In the genomic region with DNA sequence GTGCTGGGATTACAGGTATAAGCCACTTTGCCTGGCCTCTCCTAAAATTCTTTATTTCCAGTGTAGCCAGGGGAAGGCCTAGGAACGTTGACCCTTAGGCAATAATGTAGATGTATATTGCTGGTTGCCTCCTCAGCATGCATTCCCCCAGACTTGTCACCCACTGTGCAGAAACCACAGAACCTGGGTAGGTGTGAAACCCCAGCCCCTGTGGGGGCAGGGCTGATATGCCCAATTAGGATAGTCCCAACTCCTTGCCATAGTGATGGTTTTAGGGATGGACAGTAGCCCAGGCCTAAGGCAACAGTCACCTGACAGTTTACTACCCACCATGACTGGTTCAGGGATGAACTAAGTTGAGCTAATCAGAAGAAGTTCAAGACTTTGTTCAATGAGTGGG, we compare ENCODE assay signal across 28 cellular contexts. TPM values are rescaled to one million over a fixed set of nuclear protein-coding genes. Genes with fewer than 3 reads are reported as not detected.
DNase-seq lines count a peak whose midpoint lies in the region; ATAC-seq, FAIRE-seq and TF ChIP-seq lines count a peak whose summit lies in the region.
"Had no signal": no experiment of that assay in that cellular context is flagged by ENCODE, and none has a peak within 500 bp of the region (broad histone marks: within the 10 kb centered on the region; RNA-seq: fewer than 3 reads in every experiment).

No MANE protein-coding gene starts in this region.

- H4K91ac ChIP-seq in mesenchymal stem cell (ENCODE audit: low read length) (peak overlapping the region; percentile 23), H9 (ENCODE audit: insufficient read length, low read depth, low read length) (no peak overlapping the region)

- H3K4me1 Mint-ChIP-seq in H9: peaks cover 20 to 29% of the 10 kb centered on the region in 2 experiments

- H3K18ac ChIP-seq in mesenchymal stem cell (ENCODE audit: low read depth in 1 of 2, low read length in 2 of 2): no peak overlapping the region
- H3K18ac ChIP-seq in H9 (ENCODE audit: insufficient read length, low read depth, low read length): no peak overlapping the region

- no peak overlapping the region for H3K4me2 ChIP-seq in GM12878 (ENCODE audit: control insufficient read depth, insufficient read depth)
- no peak overlapping the region for H3K4me2 ChIP-seq in mesenchymal stem cell (ENCODE audit: low read length, poor library complexity, severe bottlenecking)
- H3K4me2 ChIP-seq in H9 (ENCODE audit: insufficient read depth, insufficient read length, low read length): no peak overlapping the region

- H3K36me3 ChIP-seq in GM12878 (ENCODE audit: control insufficient read depth in 2 of 2, insufficient read depth in 2 of 2, low read length in 1 of 2) (no peaks in the 10 kb centered on the region), mesenchymal stem cell (ENCODE audit: control insufficient read depth in 1 of 2, insufficient read depth in 2 of 2, low read depth in 1 of 2, low read length in 2 of 2) (no peaks in the 10 kb centered on the region), suprapubic skin (no peaks in the 10 kb centered on the region)
- H3K36me3 ChIP-seq: Peyer's patch had no signal

- H4K20me1 ChIP-seq in GM12878 (ENCODE audit: control insufficient read depth, insufficient read depth) (no peaks in the 10 kb centered on the region), H9 (ENCODE audit: control insufficient read depth, insufficient read depth, insufficient read length) (no peaks in the 10 kb centered on the region)

- peaks cover 0 to 4% (median 0%) of the 10 kb centered on the region in 3 experiments; a peak in 2 of 7 replicates for H3K36me3 Mint-ChIP-seq in H9 (ENCODE audit: insufficient read depth in 1 of 3, low read depth in 3 of 3)

- H2BK12ac ChIP-seq in mesenchymal stem cell (ENCODE audit: low read length in 2 of 2): no peak overlapping the region
- H2BK12ac ChIP-seq in H9 (ENCODE audit: insufficient read length, low read depth, low read length): no peak overlapping the region

- TF ChIP-seq EP300 in GM12878 (IDR thresholded peaks at IDR 0.05; ENCODE audit: borderline replicate concordance in 1 of 2, control insufficient read depth in 1 of 2, low read depth in 2 of 2, low read length in 2 of 2) (no peak), suprapubic skin (IDR thresholded peaks at IDR 0.05) (no peak)

- H3K27ac ChIP-seq in GM12878 (ENCODE audit: control insufficient read depth, insufficient read depth) (no peak overlapping the region), mesenchymal stem cell (ENCODE audit: low read length, poor library complexity, severe bottlenecking) (no peak overlapping the region), suprapubic skin (peak overlapping the region; percentile 77), H9 (ENCODE audit: insufficient read length, low read depth, low read length) (no peak overlapping the region)
- H3K27ac ChIP-seq: 22Rv1, SJCRH30 had no signal

- no peaks in the 10 kb centered on the region for H3K9me3 Mint-ChIP-seq in H9

- H2BK15ac ChIP-seq in mesenchymal stem cell (ENCODE audit: low read depth, poor library complexity, severe bottlenecking) (no peak overlapping the region), H9 (ENCODE audit: low read depth, low read length) (no peak overlapping the region)

- intact Hi-C loops in GM12878 (cut with micrococcal nuclease; ENCODE audit: unreplicated experiment): no loop called here

- H2BK5ac ChIP-seq in mesenchymal stem cell (ENCODE audit: low read depth, low read length, poor library complexity, severe bottlenecking): no peak overlapping the region
- no peak overlapping the region for H2BK5ac ChIP-seq in H9 (ENCODE audit: insufficient read length, low read length)

- no peak for FAIRE-seq in GM12878 (lab: Jason Lieb, UNC)
- FAIRE-seq: H54 had no signal

- no peak overlapping the region for H3K4me3 Mint-ChIP-seq in H9

- H3K79me2 ChIP-seq in GM12878 (ENCODE audit: control insufficient read depth, insufficient read depth, low read length) (peaks cover 4% of the 10 kb centered on the region), H9 (ENCODE audit: insufficient read depth, low read length) (no peaks in the 10 kb centered on the region; the same call in 1 of the 2 replicates)

- no peaks in the 10 kb centered on the region for H3K27me3 ChIP-seq in GM12878 (replicated peaks in 1 of 2; ENCODE audit: control insufficient read depth in 2 of 2, insufficient read depth in 2 of 2, low read length in 1 of 2)
- no peaks in the 10 kb centered on the region for H3K27me3 ChIP-seq in mesenchymal stem cell (ENCODE audit: control insufficient read depth in 1 of 2, insufficient read depth in 1 of 2, low read length in 2 of 2)
- no peaks in the 10 kb centered on the region for H3K27me3 ChIP-seq in suprapubic skin
- H3K27me3 ChIP-seq in H9 (ENCODE audit: insufficient read depth, low read length): no peaks in the 10 kb centered on the region
- H3K27me3 ChIP-seq: Peyer's patch, SJCRH30 had no signal

- no peak overlapping the region for H3K23ac ChIP-seq in mesenchymal stem cell (ENCODE audit: low read length in 2 of 2)
- H3K23ac ChIP-seq in H9 (ENCODE audit: insufficient read length, low read depth, low read length): no peak overlapping the region

- no peak overlapping the region for H3K56ac ChIP-seq in H9 (ENCODE audit: insufficient read length, low read depth, low read length)

- H3K4ac ChIP-seq in mesenchymal stem cell (ENCODE audit: low read depth in 1 of 2, low read length in 2 of 2): no peak overlapping the region
- H3K4ac ChIP-seq in H9 (ENCODE audit: low read depth, low read length): no peak overlapping the region

- H2AK5ac ChIP-seq in mesenchymal stem cell (ENCODE audit: low read length, severe bottlenecking) (no peak overlapping the region), H9 (ENCODE audit: insufficient read length, low read length) (no peak overlapping the region)

- H3K4me3 ChIP-seq in GM12878 (no peak overlapping the region), mesenchymal stem cell (ENCODE audit: insufficient read depth in 1 of 2, low read depth in 1 of 2, low read length in 2 of 2) (no peak overlapping the region), suprapubic skin (no peak overlapping the region)
- H3K4me3 ChIP-seq: Peyer's patch, SJCRH30 had no signal

- WGBS in GM12878 (ENCODE audit: insufficient coverage, insufficient replicate concordance, low lambda C conversion rate, missing lambda C conversion rate): 42% methylated on average over 1 of the region's 1 CpG
- WGBS in mesenchymal stem cell: no CpG with 5 or more reads among the region's 1 CpG
- 80% methylated on average over 1 of the region's 1 CpG for WGBS in suprapubic skin
- no CpG with 5 or more reads among the region's 1 CpG for WGBS in H9 (ENCODE audit: extremely low coverage, insufficient read length, low lambda C conversion rate)

- H3K14ac ChIP-seq in mesenchymal stem cell (ENCODE audit: low read length in 2 of 2): no peak overlapping the region
- H3K14ac ChIP-seq in H9 (ENCODE audit: insufficient read depth, low read length): no peak overlapping the region

- H3K79me1 ChIP-seq in mesenchymal stem cell (replicated peaks; ENCODE audit: low read length, poor library complexity, severe bottlenecking) (no peaks in the 10 kb centered on the region), H9 (ENCODE audit: insufficient read depth, low read depth, low read length, poor library complexity, severe bottlenecking) (no peaks in the 10 kb centered on the region)

- H2AFZ ChIP-seq in GM12878 (ENCODE audit: control insufficient read depth, low read depth, low read length) (no peak overlapping the region), mesenchymal stem cell (ENCODE audit: low read depth, low read length) (no peak overlapping the region), H9 (ENCODE audit: low read length) (no peak overlapping the region)

- H3T11ph ChIP-seq in H9 (ENCODE audit: low read length): no peak overlapping the region

- peaks cover 5% of the 10 kb centered on the region for H3K27me3 Mint-ChIP-seq in H9 (ENCODE audit: low read depth)
- H3K27me3 Mint-ChIP-seq: CD4-positive, CD25-positive, alpha-beta regulatory T cell had no signal

- H3K9ac ChIP-seq in GM12878 (ENCODE audit: control insufficient read depth, insufficient read depth, low read length) (no peak overlapping the region), mesenchymal stem cell (ENCODE audit: low read length) (no peak overlapping the region), H9 (ENCODE audit: extremely low read depth, insufficient read length, low read length) (no peak overlapping the region)

- BruUV-seq in GM12878 (replicated peaks; lab: Mats Ljungman, UMichigan): no TSS peak

- TF ChIP-seq CTCF in GM12878 (IDR thresholded peaks at IDR 0.05 in 2 of 3, conservative IDR thresholded peaks at IDR 0.05 in 1 of 3; ENCODE audit: control insufficient read depth in 2 of 3, extremely low read depth in 1 of 3, insufficient read depth in 1 of 3, low read depth in 3 of 3, low read length in 3 of 3) (no peak), suprapubic skin (IDR thresholded peaks at IDR 0.05) (no peak), H9 (conservative IDR thresholded peaks at IDR 0.05) (no peak)

- RAD21 ChIA-PET in GM12878 (lab: Charles Lee; ENCODE audit: unreplicated experiment): interaction anchor here (1.3 to 2.3 kb wide), 4 partner anchors 32 to 70 kb away, joined by 5 to 15 read pairs (median 6); no protein-coding TSS in a partner anchor

- H3K9me3 ChIP-seq in GM12878 (replicated peaks; ENCODE audit: control insufficient read depth, insufficient read depth, low read length) (no peaks in the 10 kb centered on the region; the same call in 2 of the 3 replicates), mesenchymal stem cell (ENCODE audit: control insufficient read depth, low read length) (no peaks in the 10 kb centered on the region), suprapubic skin (no peaks in the 10 kb centered on the region), H9 (ENCODE audit: control insufficient read depth, low read depth, low read length) (no peaks in the 10 kb centered on the region)
- H3K9me3 ChIP-seq: Peyer's patch, SJCRH30 had no signal

- POLR2A ChIA-PET in GM12878 (lab: Charles Lee): interaction anchor here (0.5 to 4.2 kb wide), 12 partner anchors 9 to 898 kb away, joined by 3 to 19 read pairs (median 3); no protein-coding TSS in a partner anchor

- TF ChIP-seq POLR2A in GM12878 (IDR thresholded peaks at IDR 0.05; ENCODE audit: low read depth, low read length): no peak
- TF ChIP-seq POLR2A in suprapubic skin (IDR thresholded peaks at IDR 0.05): no peak

- SMC1A ChIA-PET in GM12878 (lab: Charles Lee; ENCODE audit: uncharacterized antibody, unreplicated experiment): interaction anchor here (0.6 to 2.2 kb wide), 8 partner anchors 10 to 168 kb away, joined by 3 to 12 read pairs (median 5); no protein-coding TSS in a partner anchor

- peaks cover 44% of the 10 kb centered on the region for H3K4me1 ChIP-seq in GM12878 (ENCODE audit: control insufficient read depth, insufficient read depth, low read length)
- H3K4me1 ChIP-seq in mesenchymal stem cell (ENCODE audit: control insufficient read depth, insufficient read depth, low read depth, low read length): peaks cover 14% of the 10 kb centered on the region
- H3K4me1 ChIP-seq in suprapubic skin: peaks cover 40% of the 10 kb centered on the region
- no peaks in the 10 kb centered on the region for H3K4me1 ChIP-seq in H9 (ENCODE audit: insufficient read depth, low read length)

- CTCF ChIA-PET in GM12878 (lab: Yijun Ruan, JAX): interaction anchor here (1.0 to 1.9 kb wide), 4 partner anchors 10 to 114 kb away, joined by 4 to 6 read pairs (median 5); no protein-coding TSS in a partner anchor

- ATAC-seq in GM12878 (no peak), HG02759 (IDR thresholded peaks at IDR 0.05; ENCODE audit: unreplicated experiment) (no peak)

- no peak overlapping the region for H4K8ac ChIP-seq in mesenchymal stem cell (ENCODE audit: low read length)
- no peak overlapping the region for H4K8ac ChIP-seq in H9 (replicated peaks; ENCODE audit: insufficient read length, low read depth, low read length)

- in situ Hi-C loops in GM12878 (cut with MboI): no loop called here

- no peak overlapping the region for H4K5ac ChIP-seq in H9 (ENCODE audit: insufficient read length, low read depth, low read length)

- DNase-seq in NK-92 treated with Interleukin-12 subunit alpha and Interleukin-12 subunit beta, amount 100 ng/mL, for 24 hours (lab: John Stamatoyannopoulos, UW): peak; percentile 36
- no peak for DNase-seq in NK-92 (lab: John Stamatoyannopoulos, UW; ENCODE audit: unreplicated experiment)
- DNase-seq in GM12878 (ENCODE audit: low read depth, low spot score): no peak
- DNase-seq in mesenchymal stem cell: no peak
- no peak for DNase-seq in suprapubic skin (ENCODE audit: low spot score in 2 of 2)
- DNase-seq in SIG-M5 (lab: John Stamatoyannopoulos, UW): no peak
- no peak for DNase-seq in H9
- DNase-seq: ACHN; CD4-positive, CD25-positive, alpha-beta regulatory T cell; DMS53; KBM-7; MV-4-11; NCI-H1105; NCI-H1436 treated with DMSO at 0.1 percent for 48 hours; NCI-H2029 treated with DMSO at 0.1 percent for 48 hours; NCI-H526 treated with DMSO at 0.1 percent for 48 hours; OCI-M1; Peyer's patch; SJCRH30 had no signal

- no peak overlapping the region for H3K27ac Mint-ChIP-seq in H9

- peaks cover 2% of the 10 kb centered on the region for H3K23me2 ChIP-seq in H9 (ENCODE audit: insufficient read length, low read depth, low read length, poor library complexity, severe bottlenecking)

- H2BK20ac ChIP-seq in H9 (ENCODE audit: low read depth, low read length, poor library complexity, severe bottlenecking): no peak overlapping the region

- no peak for TF ChIP-seq RAD21 in GM12878 (IDR thresholded peaks at IDR 0.05; ENCODE audit: insufficient read depth, low read depth, low read length)

- H2BK120ac ChIP-seq in mesenchymal stem cell (ENCODE audit: low read depth, low read length): no peak overlapping the region
- H2BK120ac ChIP-seq in H9 (ENCODE audit: low read depth, low read length, poor library complexity, severe bottlenecking): no peak overlapping the region

RNA-seq across cellular contexts. Expression of a gene that starts 5.2 kb away (rescaled TPM):
- 132 and 135 TPM in 2 replicates for total RNA-seq in GM12878 (2013; cell fraction: nucleolus; rRNA removed)
- 23.6 and 26.9 TPM in 2 replicates for total RNA-seq in GM12878 (2014; rRNA removed)
- total RNA-seq in GM12878 (2014; rRNA removed; fragmentation: Illumina TruSeq; extraction: Trizol): 30.9 and 32.2 TPM in 2 replicates
- 25.6 and 28.3 TPM in 2 replicates for total RNA-seq in GM12878 (2021)
- polyA plus RNA-seq in GM12878 (2011; ENCODE audit: low read depth): 26.9 TPM
- polyA plus RNA-seq in GM12878 (2011; rRNA removed): 79.6 and 87.5 TPM in 2 replicates
- 38.2 and 51.3 TPM in 2 replicates for polyA plus RNA-seq in GM12878 (2011; cell fraction: cytosol; rRNA removed)
- 113 and 146 TPM in 2 replicates for polyA plus RNA-seq in GM12878 (2011; cell fraction: nucleus; rRNA removed)
- 48.1 and 55.1 TPM in 2 replicates for polyA plus RNA-seq in GM12878 (2012)
- polyA plus RNA-seq in GM12878 (2014; fragmentation: Illumina TruSeq; extraction: Trizol): 39.3 and 43.3 TPM in 2 replicates
- polyA plus RNA-seq in GM12878 (2014; fragmentation: Nextera tagmentation; extraction: Ambion mirVana): 10 to 100 TPM; 11.7 to 12.2 TPM
- 24.0 and 25.7 TPM in 2 replicates for polyA plus RNA-seq in GM12878 (2014; rRNA removed)
- 1 to 10 TPM; 4.6 to 6.0 TPM for polyA plus RNA-seq in GM12878 (2016; fragmentation: Nextera tagmentation; extraction: Ambion mirVana)
- 45.8 and 52.7 TPM in 2 replicates for polyA minus RNA-seq in GM12878 (2011; rRNA and poly(A)+ RNA removed)
- 14.4 and 17.3 TPM in 2 replicates for polyA minus RNA-seq in GM12878 (2011; cell fraction: cytosol; rRNA and poly(A)+ RNA removed)
- polyA minus RNA-seq in GM12878 (2011; cell fraction: nucleus; rRNA and poly(A)+ RNA removed): 60.0 and 84.1 TPM in 2 replicates
- polyA plus RNA-seq in mesenchymal stem cell (2013, experiment 1 of 2): 174 TPM
- polyA plus RNA-seq in mesenchymal stem cell (2013, experiment 2 of 2): 178 TPM
- total RNA-seq in suprapubic skin: 10 to 100 TPM; 31.8 to 55.0 (median 37.0) TPM
- total RNA-seq in H9 (2021): 39.9 and 41.5 TPM in 2 replicates

RNA-seq across cellular contexts. Expression of a gene that starts 5.3 kb away (rescaled TPM):
- total RNA-seq in GM12878 (2013; cell fraction: nucleolus; rRNA removed): 14.5 and 16.0 TPM in 2 replicates
- total RNA-seq in GM12878 (2014; rRNA removed) (7.5 and 8.8 TPM in 2 replicates), GM12878 (2014; rRNA removed; fragmentation: Illumina TruSeq; extraction: Trizol) (7.9 and 8.3 TPM in 2 replicates), GM12878 (2021) (6.8 and 8.9 TPM in 2 replicates), suprapubic skin (10 to 100 TPM in 2 of 4 donors, 1 to 10 TPM in 2; 5.6 to 11.7 (median 8.4) TPM), H9 (2021) (6.3 and 6.9 TPM in 2 replicates)
- 5.3 TPM for polyA plus RNA-seq in GM12878 (2011; ENCODE audit: low read depth)
- polyA plus RNA-seq in GM12878 (2011; rRNA removed) (8.2 and 9.4 TPM in 2 replicates), GM12878 (2014; fragmentation: Illumina TruSeq; extraction: Trizol) (8.6 and 9.0 TPM in 2 replicates), GM12878 (2014; fragmentation: Nextera tagmentation; extraction: Ambion mirVana) (1 to 10 TPM; 2.7 to 3.9 TPM), GM12878 (2014; rRNA removed) (5.9 and 6.4 TPM in 2 replicates), GM12878 (2016; fragmentation: Nextera tagmentation; extraction: Ambion mirVana) (1 to 10 TPM; 5.4 to 6.7 TPM)
- polyA plus RNA-seq in GM12878 (2011; cell fraction: cytosol; rRNA removed): 8.1 and 8.3 TPM in 2 replicates
- 9.7 and 10.9 TPM in 2 replicates for polyA plus RNA-seq in GM12878 (2011; cell fraction: nucleus; rRNA removed)
- 7.6 and 9.1 TPM in 2 replicates for polyA plus RNA-seq in GM12878 (2012)
- 8.4 and 9.1 TPM in 2 replicates for polyA minus RNA-seq in GM12878 (2011; rRNA and poly(A)+ RNA removed)
- polyA minus RNA-seq in GM12878 (2011; cell fraction: cytosol; rRNA and poly(A)+ RNA removed): 4.2 and 6.7 TPM in 2 replicates
- 6.5 and 9.8 TPM in 2 replicates for polyA minus RNA-seq in GM12878 (2011; cell fraction: nucleus; rRNA and poly(A)+ RNA removed)
- polyA plus RNA-seq in mesenchymal stem cell (2013, experiment 1 of 2): 2.4 TPM
- polyA plus RNA-seq in mesenchymal stem cell (2013, experiment 2 of 2): 2.2 TPM

RNA-seq across cellular contexts. Expression of a gene that starts 57.7 kb away (rescaled TPM):
- total RNA-seq in GM12878 (2013; cell fraction: nucleolus; rRNA removed): not detected in 2 replicates
- not detected in 2 replicates for total RNA-seq in GM12878 (2014; rRNA removed)
- not detected in 2 replicates for total RNA-seq in GM12878 (2014; rRNA removed; fragmentation: Illumina TruSeq; extraction: Trizol)
- total RNA-seq in GM12878 (2021): not detected in 2 replicates
- not detected for polyA plus RNA-seq in GM12878 (2011; ENCODE audit: low read depth)
- not detected in 2 replicates for polyA plus RNA-seq in GM12878 (2011; rRNA removed)
- polyA plus RNA-seq in GM12878 (2011; cell fraction: cytosol; rRNA removed): not detected in 2 replicates
- polyA plus RNA-seq in GM12878 (2011; cell fraction: nucleus; rRNA removed): not detected in 2 replicates
- polyA plus RNA-seq in GM12878 (2012): not detected in 2 replicates
- polyA plus RNA-seq in GM12878 (2014; fragmentation: Illumina TruSeq; extraction: Trizol): not detected in 2 replicates
- polyA plus RNA-seq in GM12878 (2014; fragmentation: Nextera tagmentation; extraction: Ambion mirVana): not detected
- polyA plus RNA-seq in GM12878 (2014; rRNA removed): not detected in 2 replicates
- polyA plus RNA-seq in GM12878 (2016; fragmentation: Nextera tagmentation; extraction: Ambion mirVana): not detected
- not detected in 2 replicates for polyA minus RNA-seq in GM12878 (2011; rRNA and poly(A)+ RNA removed)
- polyA minus RNA-seq in GM12878 (2011; cell fraction: cytosol; rRNA and poly(A)+ RNA removed): not detected in 2 replicates
- not detected in 2 replicates for polyA minus RNA-seq in GM12878 (2011; cell fraction: nucleus; rRNA and poly(A)+ RNA removed)
- not detected for polyA plus RNA-seq in mesenchymal stem cell (2013, experiment 1 of 2)
- not detected for polyA plus RNA-seq in mesenchymal stem cell (2013, experiment 2 of 2)
- not detected for total RNA-seq in suprapubic skin
- total RNA-seq in H9 (2021): not detected in 2 replicates
- total RNA-seq: CD4-positive, CD25-positive, alpha-beta regulatory T cell; Daoy; G401; LHCN-M2; MCF 10A; NCI-H460; Peyer's patch; SJCRH30 had no signal
- polyA plus RNA-seq: BJ; CD4-positive, CD25-positive, alpha-beta regulatory T cell had no signal
